In genomic region chr6:72696055-72696454, GRCh38 we compare ENCODE assay signal across 31 cellular contexts.
"Had no signal": no experiment of that assay in that cellular context is flagged by ENCODE, and none has a peak within 500 bp of the region (broad histone marks: within the 10 kb centered on the region; RNA-seq: fewer than 3 reads in every experiment).

No MANE protein-coding gene starts in this region.

- H3K9me3 ChIP-seq: ascending aorta had no signal

- H3K36me3 ChIP-seq: ascending aorta, cardiac muscle cell had no signal

- DNase-seq: activated B cell treated with CpG ODN at 0.5 μM for 24 hours; activated CD4-positive, alpha-beta memory T cell treated with anti-CD3 and anti-CD28 coated beads for 36 hours; activated CD4-positive, alpha-beta T cell treated with anti-CD3 and anti-CD28 coated beads for 4 hours; activated CD4-positive, alpha-beta T cell treated with anti-CD3 and anti-CD28 coated beads, Interleukin-2, amount 10 ng/mL, durations not matched to agents 24 days and 14 days; activated CD4-positive, alpha-beta T cell treated with anti-CD3 and anti-CD28 coated beads, Interleukin-2, amount 50 U/mL, for 1 hour; activated CD4-positive, alpha-beta T cell treated with anti-CD3 and anti-CD28 coated beads, Interleukin-2, amount 50 U/mL, for 4 hours; activated CD4-positive, CD25-positive, alpha-beta regulatory T cell treated with anti-CD3 and anti-CD28 coated beads, Interleukin-2, amount 50 U/mL, for 72 hours; activated CD8-positive, alpha-beta memory T cell treated with anti-CD3 and anti-CD28 coated beads for 24 hours; activated CD8-positive, alpha-beta memory T cell treated with anti-CD3 and anti-CD28 coated beads, Interleukin-2, amount 10 ng/mL, durations not matched to agents 7 days and 5 days; activated CD8-positive, alpha-beta memory T cell treated with anti-CD3 and anti-CD28 coated beads, Interleukin-2, amount 50 U/mL, for 48 hours; activated CD8-positive, alpha-beta T cell treated with anti-CD3 and anti-CD28 coated beads for 36 hours; activated effector memory CD4-positive, alpha-beta T cell treated with Interleukin-2 at 50 U/mL for 16 hours; activated gamma-delta T cell; activated naive CD4-positive, alpha-beta T cell treated with anti-CD3 and anti-CD28 coated beads, Interleukin-2, amount 10 ng/mL, durations not matched to agents 7 days and 5 days; activated naive CD4-positive, alpha-beta T cell treated with Interleukin-2 at 50 U/mL for 16 hours; activated naive CD8-positive, alpha-beta T cell treated with anti-CD3 and anti-CD28 coated beads, Interleukin-2, amount 10 ng/mL, durations not matched to agents 7 days and 5 days; activated naive CD8-positive, alpha-beta T cell treated with anti-CD3 and anti-CD28 coated beads, Interleukin-2, amount 50 U/mL, for 24 hours; activated T-cell treated with anti-CD3 and anti-CD28 coated beads, Interleukin-2, amount 50 U/mL, for 24 hours; activated T-cell treated with anti-CD3 and anti-CD28 coated beads, Interleukin-2, amount 50 U/mL, for 48 hours; amygdala; anterior cingulate cortex; caudate nucleus; cerebellar nuclear complex; T-helper 1 cell; T-helper 2 cell; T-helper 9 cell had no signal

- H3K4me3 ChIP-seq: ascending aorta, cardiac muscle cell had no signal

- H3K4me1 ChIP-seq: ascending aorta had no signal

- H3K27me3 ChIP-seq: ascending aorta, cardiac muscle cell had no signal

- ATAC-seq: activated CD8-positive, alpha-beta memory T cell treated with anti-CD3 and anti-CD28 coated beads, Interleukin-2, amount 10 ng/mL, durations not matched to agents 7 days and 5 days; activated CD8-positive, alpha-beta T cell treated with anti-CD3 and anti-CD28 coated beads for 36 hours; activated naive CD8-positive, alpha-beta T cell treated with anti-CD3 and anti-CD28 coated beads, Interleukin-2, amount 50 U/mL, for 24 hours had no signal

- FAIRE-seq: bronchial epithelial cell, TTC549 had no signal

- H3K27ac ChIP-seq: ascending aorta, cardiac muscle cell, VCaP had no signal
